13 cellular contexts compared by ENCODE assay signal in genomic region chr10:78038105-78038504, GRCh38. TPM values are rescaled to one million over a fixed set of nuclear protein-coding genes. Genes with fewer than 3 reads are reported as not detected.
A peak's percentile ranks its signal among the peaks of the same experiment; 100 is the strongest.
DNase-seq lines count a peak whose midpoint lies in the region; ATAC-seq and TF ChIP-seq lines count a peak whose summit lies in the region.
"Had no signal": no experiment of that assay in that cellular context is flagged by ENCODE, and none has a peak within 500 bp of the region (broad histone marks: within the 10 kb centered on the region; RNA-seq: fewer than 3 reads in every experiment).

No MANE protein-coding gene starts in this region.

- no peak overlapping the region for H3K27ac ChIP-seq in iPS-20b (ENCODE audit: low read length)
- H3K27ac ChIP-seq: cardiac muscle cell, SK-N-MC, skin epidermis had no signal

- intact Hi-C loops in activated T-helper 2 cell treated with anti-CD3 and anti-CD28 coated beads, Interferon-gamma antibody, Interleukin-2, Interleukin-4, amounts not matched to agents 10 μg/mL and 5 μg/mL and 100 μg/mL, durations not matched to agents 14 hours and 24 hours and 36 hours (cut with micrococcal nuclease) = loop anchor here (10.0 kb wide), 1 partner anchor 113 kb away; the partner anchor contains the start of gene DLG5
- intact Hi-C loops in left colon (cut with DNase I, micrococcal nuclease) = no loop called here

- 0 out of 2 replicates have a peak overlapping the region, but pooled peaks have one; percentile 24 for H3K9ac ChIP-seq in iPS-20b (ENCODE audit: low read depth, low read length)

- POLR2A ChIA-PET in T-cell (lab: Charles Lee) = interaction anchor here in 1 of 2 donors (0.5 kb wide), 1 partner anchor 23 kb away, joined by 3 read pairs; no protein-coding TSS in a partner anchor

- peak overlapping the region; percentile 49 for H3K4me3 Mint-ChIP-seq in activated T-helper 2 cell treated with anti-CD3 and anti-CD28 coated beads, Interferon-gamma antibody, Interleukin-2, Interleukin-4, amounts not matched to agents 10 μg/mL and 5 μg/mL and 100 μg/mL, durations not matched to agents 14 hours and 24 hours and 36 hours (ENCODE audit: low read depth)
- no peak overlapping the region for H3K4me3 Mint-ChIP-seq in T-cell

- H3K4me1 ChIP-seq in BE2C = peaks cover 32% of the 10 kb centered on the region
- peaks cover 54% of the 10 kb centered on the region for H3K4me1 ChIP-seq in iPS-20b (ENCODE audit: insufficient read depth, low read length)
- H3K4me1 ChIP-seq in HAP-1 = peaks cover 38% of the 10 kb centered on the region

- H3K9me3 ChIP-seq in BE2C (no peaks in the 10 kb centered on the region), iPS-20b (ENCODE audit: insufficient read depth, low read depth, low read length) (no peaks in the 10 kb centered on the region), HAP-1 (no peaks in the 10 kb centered on the region)

- no peaks in the 10 kb centered on the region for H3K27me3 Mint-ChIP-seq in activated T-helper 2 cell treated with anti-CD3 and anti-CD28 coated beads, Interferon-gamma antibody, Interleukin-2, Interleukin-4, amounts not matched to agents 10 μg/mL and 5 μg/mL and 100 μg/mL, durations not matched to agents 14 hours and 24 hours and 36 hours (ENCODE audit: low read depth)
- H3K27me3 Mint-ChIP-seq in T-cell = no peaks in the 10 kb centered on the region

- no peak for TF ChIP-seq CTCF in BE2C (IDR thresholded peaks at IDR 0.05; ENCODE audit: low read depth, low read length)
- no peak for TF ChIP-seq CTCF in GM20000 (IDR thresholded peaks at IDR 0.05; ENCODE audit: extremely low read depth, missing control alignments)

- H3K36me3 ChIP-seq in BE2C (peaks cover 86% of the 10 kb centered on the region), iPS-20b (ENCODE audit: insufficient read depth, low read depth, low read length) (peaks cover 88% of the 10 kb centered on the region), HAP-1 (replicated peaks) (peaks cover 87% of the 10 kb centered on the region)

- CTCF ChIA-PET in T-cell (lab: Charles Lee) = interaction anchor here in 1 of 2 donors (1.2 kb wide), 1 partner anchor 9 kb away, joined by 3 read pairs; no protein-coding TSS in a partner anchor

- ATAC-seq in left colon = no peak
- no peak for ATAC-seq in T-cell (replicated peaks in 1 of 4)
- ATAC-seq: left cardiac atrium had no signal

- no peak for DNase-seq in BE2C
- DNase-seq in ELR (ENCODE audit: low read depth) = peak; percentile 64
- DNase-seq in activated T-helper 2 cell treated with anti-CD3 and anti-CD28 coated beads, Interferon-gamma antibody, Interleukin-2, Interleukin-4, amounts not matched to agents 10 μg/mL and 5 μg/mL and 100 μg/mL, durations not matched to agents 14 hours and 24 hours and 36 hours (ENCODE audit: low spot score) = no peak
- no peak for DNase-seq in left colon
- no peak for DNase-seq in HAP-1 (ENCODE audit: low spot score in 2 of 2)
- DNase-seq in T-cell = no peak
- DNase-seq in GM20000 (ENCODE audit: low spot score) = no peak
- DNase-seq: left cardiac atrium, NCI-H2029 treated with DMSO at 0.1 percent for 48 hours had no signal

- peaks cover 47% of the 10 kb centered on the region for H3K4me1 Mint-ChIP-seq in activated T-helper 2 cell treated with anti-CD3 and anti-CD28 coated beads, Interferon-gamma antibody, Interleukin-2, Interleukin-4, amounts not matched to agents 10 μg/mL and 5 μg/mL and 100 μg/mL, durations not matched to agents 14 hours and 24 hours and 36 hours (ENCODE audit: low read depth)
- H3K4me1 Mint-ChIP-seq in T-cell = peaks cover 64 to 76% (median 75%) of the 10 kb centered on the region in 3 donors

- no peaks in the 10 kb centered on the region for H3K9me3 Mint-ChIP-seq in activated T-helper 2 cell treated with anti-CD3 and anti-CD28 coated beads, Interferon-gamma antibody, Interleukin-2, Interleukin-4, amounts not matched to agents 10 μg/mL and 5 μg/mL and 100 μg/mL, durations not matched to agents 14 hours and 24 hours and 36 hours
- H3K9me3 Mint-ChIP-seq in T-cell = no peaks in the 10 kb centered on the region

- peak overlapping the region; percentile 19; the same call in 1 of the 2 replicates for H3K4me3 ChIP-seq in BE2C (ENCODE audit: low read depth, low read length)
- peak overlapping the region; percentile 99 for H3K4me3 ChIP-seq in iPS-20b (ENCODE audit: low read length)
- H3K4me3 ChIP-seq in HAP-1 = no peak overlapping the region
- H3K4me3 ChIP-seq: cardiac muscle cell, skin epidermis had no signal

- H3K27ac Mint-ChIP-seq in activated T-helper 2 cell treated with anti-CD3 and anti-CD28 coated beads, Interferon-gamma antibody, Interleukin-2, Interleukin-4, amounts not matched to agents 10 μg/mL and 5 μg/mL and 100 μg/mL, durations not matched to agents 14 hours and 24 hours and 36 hours = no peak overlapping the region
- no peak overlapping the region for H3K27ac Mint-ChIP-seq in T-cell

- H3K36me3 Mint-ChIP-seq in activated T-helper 2 cell treated with anti-CD3 and anti-CD28 coated beads, Interferon-gamma antibody, Interleukin-2, Interleukin-4, amounts not matched to agents 10 μg/mL and 5 μg/mL and 100 μg/mL, durations not matched to agents 14 hours and 24 hours and 36 hours (ENCODE audit: low read depth) = peaks cover 87% of the 10 kb centered on the region
- H3K36me3 Mint-ChIP-seq in T-cell = peaks cover 64% of the 10 kb centered on the region

- no peaks in the 10 kb centered on the region for H3K27me3 ChIP-seq in BE2C
- no peaks in the 10 kb centered on the region for H3K27me3 ChIP-seq in iPS-20b (ENCODE audit: insufficient read depth, low read length)
- no peaks in the 10 kb centered on the region for H3K27me3 ChIP-seq in HAP-1 (ENCODE audit: low read depth)
- H3K27me3 ChIP-seq: cardiac muscle cell had no signal

- in situ Hi-C loops in HAP-1 (cut with MboI; ENCODE audit: low sequenced_read_pairs) = loop anchor here (25.0 kb wide), 1 partner anchor 1049 kb away; no protein-coding TSS in a partner anchor

RNA-seq across cellular contexts. Expression of gene RPS24, which starts 4.4 kb away (rescaled TPM):
- 2,087 TPM for polyA plus RNA-seq in BE2C (2012; ENCODE audit: insufficient read depth, insufficient read length, low read depth)
- 1,733 and 1,775 TPM in 2 replicates for total RNA-seq in activated T-helper 2 cell treated with anti-CD3 and anti-CD28 coated beads, Interferon-gamma antibody, Interleukin-2, Interleukin-4, amounts not matched to agents 10 μg/mL and 5 μg/mL and 100 μg/mL, durations not matched to agents 14 hours and 24 hours and 36 hours
- total RNA-seq in left colon (1,000 to 10,000 TPM; 1,176 to 1,208 TPM), T-cell (1,000 to 10,000 TPM; 1,070 to 1,783 (median 1,384) TPM)

RNA-seq across cellular contexts. Expression of gene POLR3A, which starts 8.8 kb away (rescaled TPM):
- polyA plus RNA-seq in BE2C (2012; ENCODE audit: insufficient read depth, insufficient read length, low read depth) = 36.8 TPM
- 23.5 and 24.2 TPM in 2 replicates for total RNA-seq in activated T-helper 2 cell treated with anti-CD3 and anti-CD28 coated beads, Interferon-gamma antibody, Interleukin-2, Interleukin-4, amounts not matched to agents 10 μg/mL and 5 μg/mL and 100 μg/mL, durations not matched to agents 14 hours and 24 hours and 36 hours
- total RNA-seq in left colon (10 to 100 TPM; 11.2 to 16.9 TPM), T-cell (10 to 100 TPM; 14.5 to 16.9 (median 16.5) TPM)
